Comparison of ENCODE assay signal across 13 cellular contexts in the genomic region with DNA sequence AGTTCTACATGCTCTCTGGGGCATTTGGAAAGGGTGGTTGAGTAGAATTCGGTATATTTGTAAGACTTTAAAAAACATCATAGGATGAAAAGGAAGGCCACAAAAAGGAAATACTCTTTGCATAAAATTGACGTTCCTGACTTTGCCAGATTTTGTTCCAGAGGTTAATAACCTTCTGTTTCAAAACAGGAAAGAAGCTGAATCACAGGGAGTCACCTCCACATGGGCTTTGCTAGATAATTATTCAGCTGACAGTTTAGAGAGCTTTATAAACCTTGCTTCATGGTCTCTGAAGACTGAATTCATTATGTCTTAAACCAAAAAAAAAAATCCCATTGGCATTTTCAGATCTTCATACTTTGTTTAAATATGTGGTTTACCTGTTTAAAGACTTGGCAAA.
DNase-seq lines count a peak whose midpoint lies in the region; ATAC-seq and TF ChIP-seq lines count a peak whose summit lies in the region.
"Had no signal": no experiment of that assay in that cellular context is flagged by ENCODE, and none has a peak within 500 bp of the region (broad histone marks: within the 10 kb centered on the region; RNA-seq: fewer than 3 reads in every experiment).

No MANE protein-coding gene starts in this region.

- ATAC-seq in RWPE2 (ENCODE audit: low read depth), result peak; percentile 62; the same call in 2 of the 3 replicates

- no peak overlapping the region for H2BK5ac ChIP-seq in H9 (ENCODE audit: insufficient read length, low read length)

- no peak overlapping the region for H4K91ac ChIP-seq in H9 (ENCODE audit: insufficient read length, low read depth, low read length)

- H2BK20ac ChIP-seq in H9 (ENCODE audit: low read depth, low read length, poor library complexity, severe bottlenecking), result no peak overlapping the region

- in situ Hi-C loops in GM23248 (cut with MboI), result no loop called here

- no peak overlapping the region for H4K5ac ChIP-seq in H9 (ENCODE audit: insufficient read length, low read depth, low read length)

- peaks cover 27% of the 10 kb centered on the region for H3K4me1 Mint-ChIP-seq in nephron
- peaks cover 23% of the 10 kb centered on the region in 2 experiments for H3K4me1 Mint-ChIP-seq in H9

- intact Hi-C loops in posterior vena cava (cut with DNase I), result no loop called here

- H2BK12ac ChIP-seq in H9 (ENCODE audit: insufficient read length, low read depth, low read length), result no peak overlapping the region

- no peaks in the 10 kb centered on the region for H3K23me2 ChIP-seq in H9 (ENCODE audit: insufficient read length, low read depth, low read length, poor library complexity, severe bottlenecking)

- H3K9me3 Mint-ChIP-seq in nephron, result peaks cover under 1% of the 10 kb centered on the region
- peaks cover 0 to 2% of the 10 kb centered on the region in 2 experiments; a peak in 1 of 5 replicates for H3K9me3 Mint-ChIP-seq in H9
- H3K9me3 Mint-ChIP-seq: dendritic cell treated with granulocyte-macrophage colony-stimulating factor and Interleukin-4, amounts not matched to agents 40 ng/mL and 50 ng/mL, for 4 days; T-helper 2 cell treated with Interferon-gamma antibody and Interleukin-4, amounts not matched to agents 5 μg/mL and 100 μg/mL, for 36 hours had no signal

- H3K27me3 Mint-ChIP-seq in nephron (ENCODE audit: low read depth) (no peaks in the 10 kb centered on the region), H9 (ENCODE audit: low read depth) (no peaks in the 10 kb centered on the region; the same call in 1 of the 2 replicates)
- H3K27me3 Mint-ChIP-seq: dendritic cell treated with granulocyte-macrophage colony-stimulating factor and Interleukin-4, amounts not matched to agents 40 ng/mL and 50 ng/mL, for 4 days had no signal

- no peak overlapping the region for H3K9ac ChIP-seq in GM23248
- no peak overlapping the region for H3K9ac ChIP-seq in H9 (ENCODE audit: extremely low read depth, insufficient read length, low read length)

- TF ChIP-seq CTCF in RWPE2 (IDR thresholded peaks at IDR 0.05; ENCODE audit: poor library complexity, severe bottlenecking) (no peak), nephron (IDR thresholded peaks at IDR 0.05; ENCODE audit: unreplicated experiment in 3 of 3) (no peak), H9 (conservative IDR thresholded peaks at IDR 0.05) (no peak)

- no peaks in the 10 kb centered on the region for H3K9me3 ChIP-seq in GM23248 (ENCODE audit: low read depth)
- H3K9me3 ChIP-seq in RWPE2 (ENCODE audit: severe bottlenecking), result no peaks in the 10 kb centered on the region
- no peaks in the 10 kb centered on the region for H3K9me3 ChIP-seq in H9 (ENCODE audit: control insufficient read depth, low read depth, low read length)
- H3K9me3 ChIP-seq: MG63 had no signal

- H2AFZ ChIP-seq in GM23248, result no peak overlapping the region
- no peak overlapping the region for H2AFZ ChIP-seq in H9 (ENCODE audit: low read length)

- no peak overlapping the region for H4K8ac ChIP-seq in H9 (replicated peaks; ENCODE audit: insufficient read length, low read depth, low read length)

- DNase-seq in GM23248 (peak; percentile 54), RWPE2 (ENCODE audit: low spot score) (no peak), fibroblast of peridontal ligament (ENCODE audit: extremely low read depth) (peak; percentile 5), T-helper 2 cell (no peak), H9 (no peak), posterior vena cava (ENCODE audit: low spot score) (no peak)
- DNase-seq: activated naive CD4-positive, alpha-beta T cell treated with anti-CD3 and anti-CD28 coated beads, Interleukin-2, amount 50 U/mL, for 16 hours; head of caudate nucleus; MG63; substantia nigra had no signal

- no peaks in the 10 kb centered on the region for H3K79me1 ChIP-seq in H9 (ENCODE audit: insufficient read depth, low read depth, low read length, poor library complexity, severe bottlenecking)

- 68 to 70% methylated on average over 2 of the region's 2 CpGs for WGBS in GM23248 (ENCODE audit: low coverage in 1 of 2, low lambda C conversion rate in 2 of 2, missing lambda C conversion rate in 2 of 2), 2 experiments
- WGBS in H9 (ENCODE audit: extremely low coverage, insufficient read length, low lambda C conversion rate), result no CpG with 5 or more reads among the region's 2 CpGs

- H3T11ph ChIP-seq in H9 (ENCODE audit: low read length), result no peak overlapping the region

- H3K23ac ChIP-seq in H9 (ENCODE audit: insufficient read length, low read depth, low read length), result no peak overlapping the region

- H3K4me3 Mint-ChIP-seq in nephron (no peak overlapping the region), H9 (no peak overlapping the region)
- H3K4me3 Mint-ChIP-seq: dendritic cell treated with granulocyte-macrophage colony-stimulating factor and Interleukin-4, amounts not matched to agents 40 ng/mL and 50 ng/mL, for 4 days; T-helper 2 cell treated with Interferon-gamma antibody and Interleukin-4, amounts not matched to agents 5 μg/mL and 100 μg/mL, for 36 hours had no signal

- no peaks in the 10 kb centered on the region for H3K36me3 Mint-ChIP-seq in nephron (ENCODE audit: low read depth)
- no peaks in the 10 kb centered on the region for H3K36me3 Mint-ChIP-seq in H9 (ENCODE audit: insufficient read depth in 1 of 3, low read depth in 3 of 3)

- H3K27ac ChIP-seq in GM23248 (no peak overlapping the region), RWPE2 (ENCODE audit: poor library complexity, severe bottlenecking) (no peak overlapping the region), H9 (ENCODE audit: insufficient read length, low read depth, low read length) (no peak overlapping the region)

- H3K56ac ChIP-seq in H9 (ENCODE audit: insufficient read length, low read depth, low read length), result no peak overlapping the region

- no peaks in the 10 kb centered on the region for H3K9me2 ChIP-seq in GM23248 (ENCODE audit: insufficient read depth)

- H3K27ac Mint-ChIP-seq in nephron, result peak overlapping the region; percentile 65 to 72 (median 72)
- H3K27ac Mint-ChIP-seq in H9, result peak overlapping the region in 1 of 3 experiments; percentile 50; a peak in 1 of 7 replicates
- H3K27ac Mint-ChIP-seq: dendritic cell treated with granulocyte-macrophage colony-stimulating factor and Interleukin-4, amounts not matched to agents 40 ng/mL and 50 ng/mL, for 4 days; T-helper 2 cell treated with Interferon-gamma antibody and Interleukin-4, amounts not matched to agents 5 μg/mL and 100 μg/mL, for 36 hours had no signal

- no peak overlapping the region for H2BK120ac ChIP-seq in H9 (ENCODE audit: low read depth, low read length, poor library complexity, severe bottlenecking)

- H2AK5ac ChIP-seq in H9 (ENCODE audit: insufficient read length, low read length), result no peak overlapping the region

- H3K36me3 ChIP-seq in GM23248 (ENCODE audit: low read depth) (no peaks in the 10 kb centered on the region), RWPE2 (ENCODE audit: low read depth) (no peaks in the 10 kb centered on the region)
- H3K36me3 ChIP-seq: MG63 had no signal

- no peak overlapping the region for H3K18ac ChIP-seq in H9 (ENCODE audit: insufficient read length, low read depth, low read length)

- H3K4me2 ChIP-seq in GM23248 (ENCODE audit: unreplicated experiment) (no peak overlapping the region), H9 (ENCODE audit: insufficient read depth, insufficient read length, low read length) (no peak overlapping the region)

- no peak overlapping the region for H3K4me3 ChIP-seq in GM23248
- no peak overlapping the region for H3K4me3 ChIP-seq in RWPE2 (ENCODE audit: severe bottlenecking)
- H3K4me3 ChIP-seq: MG63 had no signal

- H3K79me2 ChIP-seq in GM23248 (ENCODE audit: insufficient read depth) (no peaks in the 10 kb centered on the region), H9 (ENCODE audit: insufficient read depth, low read length) (no peaks in the 10 kb centered on the region)

- H3K27me3 ChIP-seq in GM23248 (replicated peaks; ENCODE audit: insufficient read depth), result no peaks in the 10 kb centered on the region
- no peaks in the 10 kb centered on the region for H3K27me3 ChIP-seq in RWPE2 (ENCODE audit: insufficient read depth, poor library complexity, severe bottlenecking)
- H3K27me3 ChIP-seq in H9 (ENCODE audit: insufficient read depth, low read length), result no peaks in the 10 kb centered on the region
- H3K27me3 ChIP-seq: MG63 had no signal

- H3K4me1 ChIP-seq in GM23248 (ENCODE audit: insufficient read depth) (peaks cover 7% of the 10 kb centered on the region; the same call in 1 of the 2 replicates), RWPE2 (ENCODE audit: insufficient read depth, poor library complexity, severe bottlenecking) (no peaks in the 10 kb centered on the region), H9 (ENCODE audit: insufficient read depth, low read length) (peaks cover 4% of the 10 kb centered on the region; the same call in 1 of the 2 replicates)

- H4K20me1 ChIP-seq in GM23248 (ENCODE audit: insufficient read depth) (no peaks in the 10 kb centered on the region), H9 (ENCODE audit: control insufficient read depth, insufficient read depth, insufficient read length) (no peaks in the 10 kb centered on the region)

- H3F3A ChIP-seq in GM23248 (ENCODE audit: insufficient read depth), result no peaks in the 10 kb centered on the region

- no peak overlapping the region for H2BK15ac ChIP-seq in H9 (ENCODE audit: low read depth, low read length)

- no peak overlapping the region for H3K14ac ChIP-seq in H9 (ENCODE audit: insufficient read depth, low read length)

- H3K4ac ChIP-seq in H9 (ENCODE audit: low read depth, low read length), result no peak overlapping the region

Comparison
In these comparisons a context has a peak if more than half of its experiments do, and no peak if none do; other contexts are left out.
1. DNase-seq: peak in GM23248 (single experiment) and fibroblast of peridontal ligament (single experiment); none in RWPE2 (single experiment), T-helper 2 cell (0 of 5), H9 (single experiment) and posterior vena cava (single experiment).